In the genomic region with DNA sequence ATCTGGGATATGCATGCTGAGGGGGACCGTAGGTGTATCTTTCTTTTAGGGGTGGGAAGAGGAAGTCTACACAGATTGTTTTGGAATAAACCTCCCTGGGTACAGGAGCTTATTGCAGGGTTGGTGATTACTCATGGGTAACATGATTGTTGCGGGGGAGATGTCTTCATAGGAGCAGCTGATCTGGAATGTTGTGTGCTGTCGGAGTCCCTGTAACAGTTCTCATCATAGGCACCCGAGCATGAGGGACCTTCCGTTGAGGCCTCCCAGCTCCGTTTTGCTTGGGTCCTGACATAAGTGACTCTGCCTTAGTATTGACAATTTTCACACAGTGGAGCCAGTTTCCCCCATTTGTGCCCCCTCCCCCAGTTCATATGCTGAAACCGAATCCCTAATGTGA, we compare ENCODE assay signal across 18 cellular contexts. TPM values are rescaled to one million over a fixed set of nuclear protein-coding genes. Genes with fewer than 3 reads are reported as not detected.
DNase-seq lines count a peak whose midpoint lies in the region; ATAC-seq and TF ChIP-seq lines count a peak whose summit lies in the region.
"Had no signal": no experiment of that assay in that cellular context is flagged by ENCODE, and none has a peak within 500 bp of the region (broad histone marks: within the 10 kb centered on the region; RNA-seq: fewer than 3 reads in every experiment).

No MANE protein-coding gene starts in this region.

- peaks cover 6 to 20% (median 13%) of the 10 kb centered on the region in 3 donors for H3K27me3 Mint-ChIP-seq in CD14-positive monocyte (ENCODE audit: low read depth in 3 of 3)
- no peaks in the 10 kb centered on the region for H3K27me3 Mint-ChIP-seq in naive thymus-derived CD8-positive, alpha-beta T cell

- peak overlapping the region in 1 of 2 donors; percentile 6 for H3K4me3 Mint-ChIP-seq in CD14-positive monocyte
- peak overlapping the region in 1 of 10 donors; percentile 52 for H3K4me3 Mint-ChIP-seq in naive thymus-derived CD8-positive, alpha-beta T cell
- H3K4me3 Mint-ChIP-seq: mesothelial cell of epicardium had no signal

- no peak for TF ChIP-seq CTCF in CD14-positive monocyte (IDR thresholded peaks at IDR 0.05)

- POLR2A ChIA-PET in naive thymus-derived CD8-positive, alpha-beta T cell (lab: Charles Lee) = interaction anchor here (0.7 to 13.6 kb wide), 5 partner anchors 23 to 168 kb away, joined by 3 to 408 read pairs (median 65); partner anchors contain the start of genes PANK4, PEX10 and TNFRSF14

- H3K36me3 Mint-ChIP-seq in CD14-positive monocyte = peaks cover 2 to 6% of the 10 kb centered on the region in 2 donors
- H3K36me3 Mint-ChIP-seq in naive thymus-derived CD8-positive, alpha-beta T cell = no peaks in the 10 kb centered on the region
- H3K36me3 Mint-ChIP-seq: mesothelial cell of epicardium had no signal

- H3K27ac Mint-ChIP-seq in CD14-positive monocyte = peak overlapping the region in 4 of 7 donors; percentile 10 to 87 (median 84)
- H3K27ac Mint-ChIP-seq in naive thymus-derived CD8-positive, alpha-beta T cell = peak overlapping the region; percentile 72 to 99 (median 94)
- H3K27ac Mint-ChIP-seq: mesothelial cell of epicardium had no signal

- intact Hi-C loops in CD14-positive monocyte (cut with micrococcal nuclease) = no loop called here

- peaks cover 55% of the 10 kb centered on the region for H3K4me1 Mint-ChIP-seq in CD14-positive monocyte
- H3K4me1 Mint-ChIP-seq in naive thymus-derived CD8-positive, alpha-beta T cell = peaks cover 33 to 77% (median 71%) of the 10 kb centered on the region in 4 donors

- no peak for ATAC-seq in naive thymus-derived CD8-positive, alpha-beta T cell
- no peak for ATAC-seq in HG02884 (IDR thresholded peaks at IDR 0.05; ENCODE audit: unreplicated experiment)
- no peak for ATAC-seq in HG02973 (IDR thresholded peaks at IDR 0.05; ENCODE audit: unreplicated experiment)

- H3K27ac ChIP-seq in caudate nucleus (ENCODE audit: low read depth, low read length) = peak overlapping the region; percentile 52
- H3K27ac ChIP-seq: breast epithelium, ovary, thoracic aorta had no signal

- H3K9me3 Mint-ChIP-seq in CD14-positive monocyte = peaks cover 0 to 3% (median 0%) of the 10 kb centered on the region in 7 donors
- H3K9me3 Mint-ChIP-seq in naive thymus-derived CD8-positive, alpha-beta T cell = no peaks in the 10 kb centered on the region
- H3K9me3 Mint-ChIP-seq: mesothelial cell of epicardium had no signal

- no peak for DNase-seq in CD14-positive monocyte (ENCODE audit: low spot score)
- DNase-seq in Daoy (ENCODE audit: low read depth) = peak; percentile 35
- peak in 10 of 61 donors; percentile 7 to 66 (median 23) for DNase-seq in caudate nucleus (lab: John Stamatoyannopoulos, UW)
- no peak for DNase-seq in naive thymus-derived CD8-positive, alpha-beta T cell
- no peak for DNase-seq in RKO (ENCODE audit: low spot score)
- DNase-seq: activated effector memory CD4-positive, alpha-beta T cell treated with anti-CD3 and anti-CD28 coated beads, Interleukin-2, amount 50 U/mL, for 16 hours; effector memory CD4-positive, alpha-beta T cell; foreskin melanocyte; NCI-H2081; NCI-H82; ovary; RPMI8226 had no signal

RNA-seq across cellular contexts. Expression of gene PRXL2B, which starts 4.2 kb away (rescaled TPM):
- 1 to 10 TPM; 3.6 to 6.0 TPM for polyA plus RNA-seq in CD14-positive monocyte
- total RNA-seq in Daoy (2014; rRNA removed; shearing (Covaris generic)) = 13.0 and 20.6 TPM in 2 replicates
- total RNA-seq in naive thymus-derived CD8-positive, alpha-beta T cell = 10 to 100 TPM; 39.6 to 45.4 TPM
- polyA plus RNA-seq in naive thymus-derived CD8-positive, alpha-beta T cell = 10 to 100 TPM; 20.6 to 37.5 (median 27.4) TPM

RNA-seq across cellular contexts. Expression of gene TNFRSF14, which starts 26.2 kb away (rescaled TPM):
- 10 to 100 TPM; 62.1 to 64.4 TPM for polyA plus RNA-seq in CD14-positive monocyte
- 9.0 and 12.1 TPM in 2 replicates for total RNA-seq in Daoy (2014; rRNA removed; shearing (Covaris generic))
- 100 to 1,000 TPM; 187 to 190 TPM for total RNA-seq in naive thymus-derived CD8-positive, alpha-beta T cell
- 10 to 100 TPM; 45.8 to 61.6 (median 48.9) TPM for polyA plus RNA-seq in naive thymus-derived CD8-positive, alpha-beta T cell

RNA-seq across cellular contexts. Expression of gene MMEL1, which starts 50.4 kb away (rescaled TPM):
- 1 to 10 TPM; 1.1 to 4.4 TPM for polyA plus RNA-seq in CD14-positive monocyte
- not detected in 2 replicates for total RNA-seq in Daoy (2014; rRNA removed; shearing (Covaris generic))
- 1 to 10 TPM; 2.5 to 3.3 TPM for total RNA-seq in naive thymus-derived CD8-positive, alpha-beta T cell
- 10 to 100 TPM in 1 of 3 donors, 1 to 10 TPM in 2; 6.0 to 18.9 (median 9.6) TPM for polyA plus RNA-seq in naive thymus-derived CD8-positive, alpha-beta T cell
- total RNA-seq: thoracic aorta had no signal

RNA-seq across cellular contexts. Expression of gene HES5, which starts 52.3 kb away (rescaled TPM):
- not detected for polyA plus RNA-seq in CD14-positive monocyte
- total RNA-seq in Daoy (2014; rRNA removed; shearing (Covaris generic)) = not detected in 2 replicates
- total RNA-seq in naive thymus-derived CD8-positive, alpha-beta T cell = under 1 TPM in 1 of 2 experiments, not detected in 1; 0.30 TPM
- not detected for polyA plus RNA-seq in naive thymus-derived CD8-positive, alpha-beta T cell
- total RNA-seq: breast epithelium; mesothelial cell of epicardium; T-helper 2 cell treated with Interferon-gamma antibody and Interleukin-4, amounts not matched to agents 100 ng/mL and 5 ng/mL, for 36 hours had no signal

RNA-seq across cellular contexts. Expression of gene PANK4, which starts 56.0 kb away (rescaled TPM):
- polyA plus RNA-seq in CD14-positive monocyte = 10 to 100 TPM; 11.9 to 13.7 TPM
- 18.6 and 44.7 TPM in 2 replicates for total RNA-seq in Daoy (2014; rRNA removed; shearing (Covaris generic))
- total RNA-seq in naive thymus-derived CD8-positive, alpha-beta T cell = 100 to 1,000 TPM; 149 to 155 TPM
- 10 to 100 TPM in 2 of 3 donors, 1 to 10 TPM in 1; 9.0 to 31.7 (median 13.4) TPM for polyA plus RNA-seq in naive thymus-derived CD8-positive, alpha-beta T cell

Comparison
In these comparisons a context has a peak if more than half of its experiments do, and no peak if none do; other contexts are left out.
1. RNA of gene TNFRSF14, which starts 26.2 kb away (total RNA-seq): 187 to 190 TPM in naive thymus-derived CD8-positive, alpha-beta T cell; 9.0 to 12.1 TPM in Daoy; every median in the first group is over 10 times any median in the second.